In the genomic region with DNA sequence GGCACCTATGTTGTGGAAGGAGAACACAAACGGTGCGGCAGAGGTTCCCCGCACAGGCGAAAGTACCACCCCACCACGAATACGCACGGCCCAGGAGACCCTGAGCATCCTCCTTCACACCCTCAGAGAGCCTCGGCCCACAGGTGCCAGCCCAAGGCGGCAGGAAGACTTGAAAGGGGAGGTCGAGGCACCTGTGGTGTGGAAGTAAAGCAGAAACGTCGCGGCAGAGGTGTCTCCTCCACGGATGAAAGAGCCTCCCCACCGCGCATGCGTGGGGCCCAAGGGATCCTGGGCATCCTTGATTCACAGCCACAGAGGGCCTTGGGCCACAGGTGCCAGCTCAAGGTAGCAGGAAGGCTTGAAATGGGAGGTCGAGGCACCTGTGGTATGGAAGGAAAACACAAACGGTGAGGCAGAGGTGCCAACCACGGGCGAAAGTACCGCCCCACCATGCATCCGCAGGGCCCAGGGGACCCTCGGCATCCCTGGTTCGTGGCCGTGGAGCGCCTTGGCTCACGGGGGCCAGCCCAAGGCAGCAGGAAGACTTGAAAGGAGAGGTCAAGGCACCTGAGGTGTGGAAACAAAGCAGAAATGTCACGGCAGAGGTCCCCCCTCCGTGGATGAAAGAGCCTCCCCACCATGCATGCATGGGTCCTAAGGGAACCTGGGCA, we compare ENCODE assay signal across 13 cellular contexts.
DNase-seq lines count a peak whose midpoint lies in the region; ATAC-seq, FAIRE-seq and TF ChIP-seq lines count a peak whose summit lies in the region.
"Had no signal": no experiment of that assay in that cellular context is flagged by ENCODE, and none has a peak within 500 bp of the region (broad histone marks: within the 10 kb centered on the region; RNA-seq: fewer than 3 reads in every experiment).

No MANE protein-coding gene starts in this region.

- peaks cover 5% of the 10 kb centered on the region for H3K36me3 Mint-ChIP-seq in MCF 10A (ENCODE audit: insufficient read depth, unreplicated experiment)
- H3K36me3 Mint-ChIP-seq in effector memory CD8-positive, alpha-beta T cell (ENCODE audit: insufficient read depth) = no peaks in the 10 kb centered on the region

- H3K9me3 ChIP-seq in breast epithelium = peaks cover 97 to 100% of the 10 kb centered on the region in 2 donors
- H3K9me3 ChIP-seq in ascending aorta = peaks cover 19 to 27% of the 10 kb centered on the region in 2 donors

- no peaks in the 10 kb centered on the region for H3K4me1 ChIP-seq in breast epithelium
- no peaks in the 10 kb centered on the region for H3K4me1 ChIP-seq in ascending aorta
- H3K4me1 ChIP-seq: SJSA1, tibial nerve had no signal

- intact Hi-C loops in breast epithelium (cut with DNase I; ENCODE audit: low total_unique reads) = no loop called here
- intact Hi-C loops in MCF 10A (cut with micrococcal nuclease) = no loop called here
- intact Hi-C loops in ascending aorta (cut with DNase I) = no loop called here

- no peaks in the 10 kb centered on the region for H3K9me3 Mint-ChIP-seq in MCF 10A (ENCODE audit: unreplicated experiment)
- H3K9me3 Mint-ChIP-seq in effector memory CD8-positive, alpha-beta T cell = peaks cover 8 to 55% of the 10 kb centered on the region in 2 donors

- H3K27me3 Mint-ChIP-seq in MCF 10A (ENCODE audit: insufficient read depth, unreplicated experiment) = no peaks in the 10 kb centered on the region
- H3K27me3 Mint-ChIP-seq in effector memory CD8-positive, alpha-beta T cell = no peaks in the 10 kb centered on the region
- H3K27me3 Mint-ChIP-seq: activated naive CD8-positive, alpha-beta T cell treated with anti-CD3 and anti-CD28 coated beads, Interleukin-2, amount 50 U/mL, for 24 hours had no signal

- no peak for ATAC-seq in effector memory CD8-positive, alpha-beta T cell (replicated peaks)
- ATAC-seq: activated naive CD8-positive, alpha-beta T cell treated with anti-CD3 and anti-CD28 coated beads, Interleukin-2, amount 50 U/mL, for 24 hours had no signal

- POLR2A ChIA-PET in MCF 10A (lab: Yijun Ruan, JAX) = no interaction called here

- H3K4me3 ChIP-seq in breast epithelium (no peak overlapping the region), ascending aorta (no peak overlapping the region)
- H3K4me3 ChIP-seq: SJSA1, tibial nerve had no signal

- H3K27me3 ChIP-seq in breast epithelium = no peaks in the 10 kb centered on the region
- no peaks in the 10 kb centered on the region for H3K27me3 ChIP-seq in ascending aorta
- H3K27me3 ChIP-seq: SJSA1, tibial nerve had no signal

- FAIRE-seq in urothelium cell line (lab: Jason Lieb, UNC) = no peak

- DNase-seq in breast epithelium (ENCODE audit: low spot score in 2 of 2) (peak; percentile 8 to 27), MCF 10A (ENCODE audit: unreplicated experiment) (no peak), ascending aorta (ENCODE audit: low spot score in 2 of 2) (peak; percentile 7 to 57), mesenteric fat pad (ENCODE audit: low spot score) (peak; percentile 87), urothelium cell line (ENCODE audit: low spot score) (peak; percentile 13), NCI-H1417 treated with DMSO at 0.1 percent for 48 hours (lab: John Stamatoyannopoulos, UW) (no peak), NCI-H446 (lab: John Stamatoyannopoulos, UW) (no peak)
- DNase-seq in effector memory CD8-positive, alpha-beta T cell = no peak
- DNase-seq: activated naive CD8-positive, alpha-beta T cell treated with anti-CD3 and anti-CD28 coated beads, Interleukin-2, amount 50 U/mL, for 24 hours; NCI-H524 treated with DMSO at 0.1 percent for 48 hours; retina had no signal

- no peaks in the 10 kb centered on the region for H3K4me1 Mint-ChIP-seq in MCF 10A (ENCODE audit: insufficient read depth, unreplicated experiment)
- no peaks in the 10 kb centered on the region for H3K4me1 Mint-ChIP-seq in effector memory CD8-positive, alpha-beta T cell (ENCODE audit: low read depth in 2 of 2)
- H3K4me1 Mint-ChIP-seq: activated naive CD8-positive, alpha-beta T cell treated with anti-CD3 and anti-CD28 coated beads, Interleukin-2, amount 50 U/mL, for 24 hours had no signal

- no peak overlapping the region for H3K27ac Mint-ChIP-seq in MCF 10A (ENCODE audit: low read depth, unreplicated experiment)
- no peak overlapping the region for H3K27ac Mint-ChIP-seq in effector memory CD8-positive, alpha-beta T cell
- H3K27ac Mint-ChIP-seq: activated naive CD8-positive, alpha-beta T cell treated with anti-CD3 and anti-CD28 coated beads, Interleukin-2, amount 50 U/mL, for 24 hours had no signal

- no peak for TF ChIP-seq POLR2A in breast epithelium (IDR thresholded peaks at IDR 0.05)

- no peak overlapping the region for H3K27ac ChIP-seq in breast epithelium
- no peak overlapping the region for H3K27ac ChIP-seq in ascending aorta
- H3K27ac ChIP-seq: SJSA1, tibial nerve had no signal

- no peaks in the 10 kb centered on the region for H3K36me3 ChIP-seq in breast epithelium
- no peaks in the 10 kb centered on the region for H3K36me3 ChIP-seq in ascending aorta
- H3K36me3 ChIP-seq: SJSA1, tibial nerve had no signal

- CTCF ChIA-PET in MCF 10A (lab: Yijun Ruan, JAX) = no interaction called here

- no TSS peak for BruUV-seq in MCF 10A (replicated peaks; lab: Mats Ljungman, UMichigan)

- TF ChIP-seq CTCF in breast epithelium (IDR thresholded peaks at IDR 0.05) (no peak), MCF 10A (IDR thresholded peaks at IDR 0.05; ENCODE audit: unreplicated experiment) (no peak), ascending aorta (IDR thresholded peaks at IDR 0.05) (no peak)

- H3K4me3 Mint-ChIP-seq in MCF 10A (ENCODE audit: unreplicated experiment) = no peak overlapping the region
- no peak overlapping the region for H3K4me3 Mint-ChIP-seq in effector memory CD8-positive, alpha-beta T cell
- H3K4me3 Mint-ChIP-seq: activated naive CD8-positive, alpha-beta T cell treated with anti-CD3 and anti-CD28 coated beads, Interleukin-2, amount 50 U/mL, for 24 hours had no signal

Comparison
In these comparisons a context has a peak if more than half of its experiments do, and no peak if none do; other contexts are left out.
1. DNase-seq: peak in breast epithelium (2 of 2), ascending aorta (2 of 2), mesenteric fat pad (single experiment) and urothelium cell line (single experiment); none in MCF 10A (single experiment), effector memory CD8-positive, alpha-beta T cell (0 of 3), NCI-H1417 treated with DMSO at 0.1 percent for 48 hours (single experiment) and NCI-H446 (0 of 2).